8 cellular contexts compared by ENCODE assay signal in genomic region chr10:100020161-100020882, GRCh38. TPM values are rescaled to one million over a fixed set of nuclear protein-coding genes. Genes with fewer than 3 reads are reported as not detected.
DNase-seq lines count a peak whose midpoint lies in the region; ATAC-seq and TF ChIP-seq lines count a peak whose summit lies in the region.

No MANE protein-coding gene starts in this region.

- no peaks in the 10 kb centered on the region for H3K9me2 ChIP-seq in PC-3 (replicated peaks; ENCODE audit: low read length)

- peak; percentile 81 for ATAC-seq in HG03139 (IDR thresholded peaks at IDR 0.05; ENCODE audit: unreplicated experiment)
- ATAC-seq in PC-3 = peak; percentile 84
- ATAC-seq in left lobe of liver = no peak

- H3K27me3 Mint-ChIP-seq in activated T-cell treated with anti-CD3 and anti-CD28 coated beads, Interleukin-2, amount 50 U/mL, for 24 hours = peaks cover 5% of the 10 kb centered on the region
- H3K27me3 Mint-ChIP-seq in activated CD4-positive, alpha-beta T cell treated with anti-CD3 and anti-CD28 coated beads, Interleukin-2, amount 10 ng/mL, durations not matched to agents 24 days and 14 days = peaks cover 13% of the 10 kb centered on the region

- DNase-seq in activated T-cell treated with anti-CD3 and anti-CD28 coated beads, Interleukin-2, amount 50 U/mL, for 24 hours = no peak
- no peak for DNase-seq in activated T-cell treated with anti-CD3 and anti-CD28 coated beads, Interleukin-2, amount 50 U/mL, for 1 hour
- DNase-seq in PC-3 (peak; percentile 65), left lobe of liver (ENCODE audit: low spot score) (no peak), HCEC 1CT (no peak)
- no peak for DNase-seq in activated CD4-positive, alpha-beta T cell treated with anti-CD3 and anti-CD28 coated beads, Interleukin-2, amount 10 ng/mL, durations not matched to agents 24 days and 14 days

- no peaks in the 10 kb centered on the region for H3K9me3 Mint-ChIP-seq in activated T-cell treated with anti-CD3 and anti-CD28 coated beads, Interleukin-2, amount 50 U/mL, for 24 hours
- H3K9me3 Mint-ChIP-seq in activated CD4-positive, alpha-beta T cell treated with anti-CD3 and anti-CD28 coated beads, Interleukin-2, amount 10 ng/mL, durations not matched to agents 24 days and 14 days = no peaks in the 10 kb centered on the region

- peak overlapping the region; percentile 51 for H3K27ac ChIP-seq in PC-3 (ENCODE audit: low read length)
- H3K27ac ChIP-seq in thymus (ENCODE audit: low read depth) = peak overlapping the region; percentile 89

- H3K4me3 Mint-ChIP-seq in activated T-cell treated with anti-CD3 and anti-CD28 coated beads, Interleukin-2, amount 50 U/mL, for 24 hours = no peak overlapping the region
- no peak overlapping the region for H3K4me3 Mint-ChIP-seq in activated CD4-positive, alpha-beta T cell treated with anti-CD3 and anti-CD28 coated beads, Interleukin-2, amount 10 ng/mL, durations not matched to agents 24 days and 14 days

- POLR2A ChIA-PET in PC-3 (lab: Charles Lee; ENCODE audit: unreplicated experiment) = no interaction called here

- TF ChIP-seq CTCF in PC-3 (conservative IDR thresholded peaks at IDR 0.05; ENCODE audit: low read depth, low read length) = no peak

- H3K4me1 ChIP-seq in PC-3 (ENCODE audit: insufficient read depth, low read length) (peaks cover 27% of the 10 kb centered on the region), thymus (ENCODE audit: control insufficient read depth, insufficient read depth, low read length) (peaks cover 27% of the 10 kb centered on the region)

- H4K20me1 ChIP-seq in PC-3 (ENCODE audit: low read length) = no peaks in the 10 kb centered on the region

- H3K27me3 ChIP-seq in PC-3 (ENCODE audit: low read length) (no peaks in the 10 kb centered on the region), thymus (ENCODE audit: control insufficient read depth, insufficient read depth) (no peaks in the 10 kb centered on the region)

- H3K27ac Mint-ChIP-seq in activated T-cell treated with anti-CD3 and anti-CD28 coated beads, Interleukin-2, amount 50 U/mL, for 24 hours = peak overlapping the region; percentile 28
- H3K27ac Mint-ChIP-seq in activated CD4-positive, alpha-beta T cell treated with anti-CD3 and anti-CD28 coated beads, Interleukin-2, amount 10 ng/mL, durations not matched to agents 24 days and 14 days = no peak overlapping the region

- 21% methylated on average over 5 of the region's 5 CpGs for WGBS in thymus

- H3K9ac ChIP-seq in PC-3 (ENCODE audit: low read length) = no peak overlapping the region; the same call in 1 of the 2 replicates

- no peaks in the 10 kb centered on the region for H3K79me2 ChIP-seq in PC-3 (ENCODE audit: low read length)

- CTCF ChIA-PET in PC-3 (lab: Charles Lee) = no interaction called here

- no peaks in the 10 kb centered on the region for H3K9me3 ChIP-seq in PC-3 (ENCODE audit: low read length)
- H3K9me3 ChIP-seq in thymus (ENCODE audit: control insufficient read depth) = no peaks in the 10 kb centered on the region

- intact Hi-C loops in PC-3 (cut with micrococcal nuclease) = no loop called here
- intact Hi-C loops in activated CD4-positive, alpha-beta T cell treated with anti-CD3 and anti-CD28 coated beads, Interleukin-2, amount 10 ng/mL, durations not matched to agents 24 days and 14 days (cut with micrococcal nuclease) = no loop called here

- H3K36me3 Mint-ChIP-seq in activated T-cell treated with anti-CD3 and anti-CD28 coated beads, Interleukin-2, amount 50 U/mL, for 24 hours (ENCODE audit: low read depth) = no peaks in the 10 kb centered on the region
- H3K36me3 Mint-ChIP-seq in activated CD4-positive, alpha-beta T cell treated with anti-CD3 and anti-CD28 coated beads, Interleukin-2, amount 10 ng/mL, durations not matched to agents 24 days and 14 days (ENCODE audit: low read depth) = no peaks in the 10 kb centered on the region

- H3K4me2 ChIP-seq in PC-3 (ENCODE audit: low read length) = peak overlapping the region; percentile 65

- H2AFZ ChIP-seq in PC-3 (ENCODE audit: low read length) = peak overlapping the region; percentile 11; the same call in 1 of the 2 replicates

- H3K4me3 ChIP-seq in PC-3 (ENCODE audit: low read length) (peak overlapping the region; percentile 10; the same call in 1 of the 2 replicates), thymus (ENCODE audit: low read length) (no peak overlapping the region)

- no TSS peak for BruUV-seq in PC-3 (replicated peaks; lab: Mats Ljungman, UMichigan)

- H3K36me3 ChIP-seq in PC-3 (ENCODE audit: low read depth, low read length) (no peaks in the 10 kb centered on the region), thymus (ENCODE audit: control insufficient read depth, insufficient read depth) (no peaks in the 10 kb centered on the region)

- H3K4me1 Mint-ChIP-seq in activated T-cell treated with anti-CD3 and anti-CD28 coated beads, Interleukin-2, amount 50 U/mL, for 24 hours (ENCODE audit: low read depth) = peaks cover 12% of the 10 kb centered on the region
- H3K4me1 Mint-ChIP-seq in activated CD4-positive, alpha-beta T cell treated with anti-CD3 and anti-CD28 coated beads, Interleukin-2, amount 10 ng/mL, durations not matched to agents 24 days and 14 days = peaks cover 7% of the 10 kb centered on the region

- no peaks in the 10 kb centered on the region for H3F3A ChIP-seq in PC-3 (ENCODE audit: low read length, unreplicated experiment)

RNA-seq across cellular contexts. Expression of gene DNMBP, which starts 10.6 kb away (rescaled TPM):
- total RNA-seq in PC-3 (2014; rRNA removed) (6.2 and 8.1 TPM in 2 replicates), left lobe of liver (11.6 TPM)
- polyA plus RNA-seq in thymus = 10.0 TPM
- 1.3 TPM in 2 replicates for total RNA-seq in activated CD4-positive, alpha-beta T cell treated with anti-CD3 and anti-CD28 coated beads, Interleukin-2, amount 10 ng/mL, durations not matched to agents 24 days and 14 days
